In genomic region chr9:114545055-114545454, GRCh38 we compare ENCODE assay signal across 9 cellular contexts.
"Had no signal": no experiment of that assay in that cellular context is flagged by ENCODE, and none has a peak within 500 bp of the region (broad histone marks: within the 10 kb centered on the region; RNA-seq: fewer than 3 reads in every experiment).

No MANE protein-coding gene starts in this region.

- H3K9me3 Mint-ChIP-seq: HFFc6 had no signal

- FAIRE-seq: HTR-8/SVneo had no signal

- H3K27ac ChIP-seq: GM23248, KMS-11 had no signal

- H3K27ac Mint-ChIP-seq: HFFc6 had no signal

- H3K4me3 ChIP-seq: GM23248, HAP-1 had no signal

- H3K4me1 ChIP-seq: HAP-1 had no signal

- H3K4me3 Mint-ChIP-seq: HFFc6 had no signal

- H3K9me3 ChIP-seq: HAP-1 had no signal

- DNase-seq: GM23248, GOT3, H7, HFFc6, KBM-7 had no signal

- H2AFZ ChIP-seq: GM23248 had no signal

- H3K36me3 ChIP-seq: HAP-1 had no signal

- ATAC-seq: HCT116 had no signal

- H3K9ac ChIP-seq: GM23248, KMS-11 had no signal
